ENCODE assay signal across 1 cellular context in genomic region chr7:77538186-77538907, GRCh38.
TF ChIP-seq lines count a peak whose summit lies in the region.

No MANE protein-coding gene starts in this region.

TF ChIP-seq in HCT116, 20 proteins besides CTCF, POLR2A, EP300 and RAD21 (continued from another document):
- no peak for TF ChIP-seq REST (IDR thresholded peaks at IDR 0.05; ENCODE audit: low read depth)
- TF ChIP-seq ATF3 (IDR thresholded peaks at IDR 0.05) = no peak
- TF ChIP-seq, protein P1, sequence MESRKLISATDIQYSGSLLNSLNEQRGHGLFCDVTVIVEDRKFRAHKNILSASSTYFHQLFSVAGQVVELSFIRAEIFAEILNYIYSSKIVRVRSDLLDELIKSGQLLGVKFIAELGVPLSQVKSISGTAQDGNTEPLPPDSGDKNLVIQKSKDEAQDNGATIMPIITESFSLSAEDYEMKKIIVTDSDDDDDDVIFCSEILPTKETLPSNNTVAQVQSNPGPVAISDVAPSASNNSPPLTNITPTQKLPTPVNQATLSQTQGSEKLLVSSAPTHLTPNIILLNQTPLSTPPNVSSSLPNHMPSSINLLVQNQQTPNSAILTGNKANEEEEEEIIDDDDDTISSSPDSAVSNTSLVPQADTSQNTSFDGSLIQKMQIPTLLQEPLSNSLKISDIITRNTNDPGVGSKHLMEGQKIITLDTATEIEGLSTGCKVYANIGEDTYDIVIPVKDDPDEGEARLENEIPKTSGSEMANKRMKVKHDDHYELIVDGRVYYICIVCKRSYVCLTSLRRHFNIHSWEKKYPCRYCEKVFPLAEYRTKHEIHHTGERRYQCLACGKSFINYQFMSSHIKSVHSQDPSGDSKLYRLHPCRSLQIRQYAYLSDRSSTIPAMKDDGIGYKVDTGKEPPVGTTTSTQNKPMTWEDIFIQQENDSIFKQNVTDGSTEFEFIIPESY (IDR thresholded peaks at IDR 0.05; ENCODE audit: extremely low read depth, insufficient replicate concordance, low read length) = no peak
